Comparison of ENCODE assay signal across 9 cellular contexts in the genomic region with DNA sequence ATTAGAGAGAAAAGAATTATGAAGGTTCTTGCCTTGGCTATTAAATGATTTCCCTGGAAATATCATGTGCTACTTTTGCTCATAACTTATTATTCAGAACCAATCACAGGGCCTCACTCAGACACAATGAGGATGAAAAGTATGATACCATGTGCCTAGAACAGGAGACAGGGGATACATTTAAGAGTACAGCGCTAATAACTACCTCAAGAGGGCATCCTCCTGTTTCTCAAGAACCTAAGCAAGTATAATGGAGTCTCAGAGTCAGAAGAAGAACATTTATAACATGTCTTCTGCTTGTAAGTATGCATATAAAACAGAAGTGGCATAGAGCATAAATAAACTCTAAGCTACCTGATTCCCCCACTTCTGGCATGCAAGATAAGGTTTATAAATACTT.
DNase-seq lines count a peak whose midpoint lies in the region; ATAC-seq, FAIRE-seq and TF ChIP-seq lines count a peak whose summit lies in the region.
"Had no signal": no experiment of that assay in that cellular context is flagged by ENCODE, and none has a peak within 500 bp of the region (broad histone marks: within the 10 kb centered on the region; RNA-seq: fewer than 3 reads in every experiment).

No MANE protein-coding gene starts in this region.

- CTCF ChIA-PET in H1 (lab: Charles Lee; ENCODE audit: partially characterized antibody) = interaction anchor here (0.7 to 3.4 kb wide), 17 partner anchors 9 to 368 kb away, joined by 3 to 37 read pairs (median 3); no protein-coding TSS in a partner anchor

- no peak for ATAC-seq in GM18861 (IDR thresholded peaks at IDR 0.05; ENCODE audit: unreplicated experiment)

- no peak overlapping the region for H2BK15ac ChIP-seq in H1 (ENCODE audit: low read length)

- no peak overlapping the region for H2BK20ac ChIP-seq in H1 (ENCODE audit: low read length)

- TF ChIP-seq POLR2A in H1 (IDR thresholded peaks at IDR 0.05; ENCODE audit: control extremely low read depth in 1 of 2, low read depth in 2 of 2, low read length in 2 of 2) = no peak
- TF ChIP-seq POLR2A in GM12892 (IDR thresholded peaks at IDR 0.05; ENCODE audit: low read depth, low read length) = no peak
- TF ChIP-seq POLR2A in Peyer's patch (IDR thresholded peaks at IDR 0.05) = no peak

- no peak overlapping the region for H3K56ac ChIP-seq in H1 (replicated peaks; ENCODE audit: insufficient read length, low read depth, low read length)

- no peak overlapping the region for H3K14ac ChIP-seq in H1 (ENCODE audit: insufficient read length)

- H3K36me3 ChIP-seq in H1 (ENCODE audit: control insufficient read depth in 2 of 4, insufficient read depth in 4 of 4, low read length in 3 of 4) = no peaks in the 10 kb centered on the region
- H3K36me3 ChIP-seq in osteoblast (ENCODE audit: insufficient read depth, low read length) = no peaks in the 10 kb centered on the region
- no peaks in the 10 kb centered on the region for H3K36me3 ChIP-seq in Peyer's patch

- no peak overlapping the region for H3K4ac ChIP-seq in H1 (replicated peaks; ENCODE audit: insufficient read length, low read depth, low read length)

- no peak for TF ChIP-seq EP300 in H1 (IDR thresholded peaks at IDR 0.05; ENCODE audit: borderline replicate concordance in 1 of 2, low read depth in 2 of 2, low read length in 2 of 2)

- H4K5ac ChIP-seq in H1 (ENCODE audit: insufficient read length, low read depth, low read length) = no peak overlapping the region

- no peak overlapping the region for H2BK12ac ChIP-seq in H1 (ENCODE audit: low read depth, low read length)

- TF ChIP-seq CTCF in GM12865 (IDR thresholded peaks at IDR 0.05; ENCODE audit: insufficient read depth, low read depth, low read length, missing control alignments) (peak; percentile 9), H1 (IDR thresholded peaks at IDR 0.05; ENCODE audit: control extremely low read depth in 1 of 3, insufficient read depth in 1 of 3, low read depth in 1 of 3, low read length in 3 of 3) (peak in 2 of 3 experiments; percentile 42 to 68; a peak in 2 of 4 replicates), osteoblast (IDR thresholded peaks at IDR 0.05; ENCODE audit: extremely low read depth, low read depth, low read length) (peak; percentile 60), Peyer's patch (IDR thresholded peaks at IDR 0.05) (peak in 3 of 6 experiments; percentile 56 to 66 (median 59))

- H4K8ac ChIP-seq in H1 (ENCODE audit: extremely low read depth, insufficient read depth, low read length) = no peak overlapping the region

- peak; percentile 78 to 81 for TF ChIP-seq RAD21 in H1 (IDR thresholded peaks at IDR 0.05 in 1 of 2, conservative IDR thresholded peaks at IDR 0.05 in 1 of 2; ENCODE audit: low read depth in 2 of 2, low read length in 2 of 2)

- H4K91ac ChIP-seq in H1 (replicated peaks; ENCODE audit: insufficient read length, low read length) = no peak overlapping the region

- POLR2A ChIA-PET in H1 (lab: Charles Lee; ENCODE audit: partially characterized antibody) = interaction anchor here (0.6 kb wide), 1 partner anchor 621 kb away, joined by 3 read pairs; no protein-coding TSS in a partner anchor

- no peak overlapping the region for H3K9ac ChIP-seq in H1 (replicated peaks in 1 of 4; ENCODE audit: extremely low read depth in 1 of 4, low read depth in 3 of 4, low read length in 3 of 4)

- H3K4me2 ChIP-seq in H1 (ENCODE audit: insufficient read depth in 1 of 2, low read depth in 2 of 2, low read length in 2 of 2) = no peak overlapping the region
- no peak overlapping the region for H3K4me2 ChIP-seq in osteoblast (ENCODE audit: insufficient read depth, low read length)

- FAIRE-seq in H1 (lab: Jason Lieb, UNC) = no peak
- no peak for FAIRE-seq in GM12892 (lab: Jason Lieb, UNC)

- no peaks in the 10 kb centered on the region for H3K9me3 ChIP-seq in H1 (ENCODE audit: insufficient read depth in 2 of 2, low read depth in 1 of 2, low read length in 1 of 2)
- no peaks in the 10 kb centered on the region for H3K9me3 ChIP-seq in osteoblast (ENCODE audit: low read depth, low read length)
- H3K9me3 ChIP-seq in Peyer's patch = no peaks in the 10 kb centered on the region

- no peak overlapping the region for H2AFZ ChIP-seq in H1 (ENCODE audit: low read length)
- peak overlapping the region; percentile 33 for H2AFZ ChIP-seq in osteoblast (ENCODE audit: low read length)

- no peak overlapping the region for H2AK5ac ChIP-seq in H1 (ENCODE audit: low read depth, low read length)

- no peak overlapping the region for H2BK5ac ChIP-seq in H1 (ENCODE audit: low read depth, low read length)

- H3K27me3 ChIP-seq in H1 (replicated peaks in 1 of 4; ENCODE audit: control insufficient read depth in 3 of 4, extremely low read depth in 1 of 4, insufficient read depth in 3 of 4, low read length in 3 of 4) (no peaks in the 10 kb centered on the region), osteoblast (ENCODE audit: insufficient read depth, low read length) (no peaks in the 10 kb centered on the region), Peyer's patch (no peaks in the 10 kb centered on the region)

- no peak overlapping the region for H2BK120ac ChIP-seq in H1 (replicated peaks; ENCODE audit: low read depth, low read length)

- no peak overlapping the region for H3K18ac ChIP-seq in H1 (ENCODE audit: extremely low read depth, low read length)

- DNase-seq in GM12865 (ENCODE audit: low read depth) (peak; percentile 12), NCI-H526 (lab: John Stamatoyannopoulos, UW) (peak; percentile 19 to 45), H1 (ENCODE audit: low read depth in 1 of 2, low spot score in 2 of 2) (no peak), osteoblast (ENCODE audit: insufficient read length, low spot score, missing footprints) (peak; percentile 54), DMS153 treated with DMSO at 0.1 percent for 48 hours (lab: John Stamatoyannopoulos, UW; ENCODE audit: unreplicated experiment) (no peak), GM12892 (ENCODE audit: insufficient read length) (no peak), Peyer's patch (no peak)
- DNase-seq: stimulated activated CD4-positive, alpha-beta T cell treated with anti-CD3 and anti-CD28 coated beads, Interleukin-12 subunit alpha, Interleukin-12 subunit beta, amount 100 ng/mL, for 4 hours had no signal

- no peaks in the 10 kb centered on the region for H3K23me2 ChIP-seq in H1 (ENCODE audit: low read depth, low read length)

- H3K79me2 ChIP-seq in H1 (ENCODE audit: control insufficient read depth in 1 of 2, insufficient read depth in 2 of 2, low read length in 2 of 2) = no peaks in the 10 kb centered on the region
- no peaks in the 10 kb centered on the region for H3K79me2 ChIP-seq in osteoblast (ENCODE audit: insufficient read depth, low read length)

- H3K79me1 ChIP-seq in H1 (ENCODE audit: low read depth, low read length) = no peaks in the 10 kb centered on the region

- no peak overlapping the region for H3K27ac ChIP-seq in H1 (ENCODE audit: low read depth, low read length)
- no peak overlapping the region for H3K27ac ChIP-seq in osteoblast (ENCODE audit: low read depth, low read length)
- no peak overlapping the region for H3K27ac ChIP-seq in Peyer's patch

- H3K4me1 ChIP-seq in H1 (replicated peaks in 1 of 4; ENCODE audit: control insufficient read depth in 3 of 4, insufficient read depth in 4 of 4, low read length in 3 of 4) = no peaks in the 10 kb centered on the region
- no peaks in the 10 kb centered on the region for H3K4me1 ChIP-seq in osteoblast (ENCODE audit: insufficient read depth, low read length)
- no peaks in the 10 kb centered on the region for H3K4me1 ChIP-seq in Peyer's patch

- 37% methylated on average over 1 of the region's 1 CpG; no CpG with 5 or more reads in 1 of the 2 experiments for WGBS in H1 (ENCODE audit: extremely low coverage in 1 of 2, insufficient coverage in 1 of 2, insufficient read length in 1 of 2, insufficient replicate concordance in 2 of 2, low coverage in 1 of 2, low lambda C conversion rate in 2 of 2, missing lambda C conversion rate in 1 of 2), 2 experiments

- H3K4me3 ChIP-seq in GM12865 (ENCODE audit: low read depth, low read length) (no peak overlapping the region), H1 (ENCODE audit: extremely low read depth in 1 of 4, insufficient read depth in 2 of 4, low read depth in 3 of 4, low read length in 4 of 4) (no peak overlapping the region), osteoblast (ENCODE audit: insufficient read depth, low read length) (no peak overlapping the region), Peyer's patch (no peak overlapping the region)

- H4K20me1 ChIP-seq in H1 (replicated peaks in 1 of 2; ENCODE audit: control insufficient read depth in 1 of 2, insufficient read depth in 2 of 2, low read length in 2 of 2) (no peaks in the 10 kb centered on the region), osteoblast (ENCODE audit: insufficient read depth, low read length) (no peaks in the 10 kb centered on the region)

- H3K23ac ChIP-seq in H1 (ENCODE audit: insufficient read length) = no peak overlapping the region

TF ChIP-seq in H1, 55 proteins besides CTCF, POLR2A, EP300 and RAD21:
- TF ChIP-seq TEAD4 (IDR thresholded peaks at IDR 0.05; ENCODE audit: low read depth, low read length) (peak; percentile 12; the same call in 1 of the 2 replicates), YY1 (IDR thresholded peaks at IDR 0.05; ENCODE audit: low read depth, low read length) (peak; percentile 18; the same call in 1 of the 2 replicates), CTBP2 (IDR thresholded peaks at IDR 0.05; ENCODE audit: borderline replicate concordance, insufficient read depth, insufficient read length, low read length) (no peak)

Comparison
In these comparisons a context has a peak if more than half of its experiments do, and no peak if none do; other contexts are left out.
1. DNase-seq: peak in GM12865 (single experiment), NCI-H526 (2 of 2) and osteoblast (single experiment); none in H1 (0 of 2), DMS153 treated with DMSO at 0.1 percent for 48 hours (single experiment), GM12892 (single experiment) and Peyer's patch (0 of 3).